In the genomic region with DNA sequence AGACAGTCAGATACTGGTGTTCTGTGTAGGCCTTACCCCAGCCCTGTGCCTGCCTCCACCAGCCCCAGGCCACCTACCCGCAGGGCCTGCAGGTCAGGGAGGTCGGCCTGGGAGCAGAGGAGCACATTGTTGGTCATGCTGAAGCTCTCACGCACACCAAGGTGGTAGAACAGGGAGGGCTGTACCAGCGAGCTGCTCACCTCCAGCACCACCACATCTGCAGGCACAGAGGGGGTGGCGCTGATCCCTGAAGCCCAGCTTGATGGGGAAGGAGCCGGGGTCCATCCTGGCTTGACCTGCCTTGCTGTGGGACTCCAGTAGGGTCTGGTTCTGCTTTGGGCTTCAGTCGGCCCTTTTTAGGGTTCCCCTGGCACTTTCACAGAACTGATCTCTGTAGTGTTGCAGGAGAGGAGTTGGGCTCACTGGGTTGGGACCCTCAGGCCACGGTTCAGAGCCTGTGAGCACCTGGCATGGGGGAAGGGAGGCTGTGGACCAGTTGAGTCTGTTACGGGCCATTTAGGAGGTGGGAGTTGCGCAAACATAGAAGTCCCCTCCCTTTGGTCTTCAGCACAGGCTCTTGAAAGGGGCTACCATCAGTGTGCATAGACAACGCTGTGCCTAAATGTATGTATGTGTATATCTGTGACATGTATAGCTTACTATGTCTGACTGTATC, we compare ENCODE assay signal across 8 cellular contexts. TPM values are rescaled to one million over a fixed set of nuclear protein-coding genes. Genes with fewer than 3 reads are reported as not detected.
DNase-seq lines count a peak whose midpoint lies in the region; TF ChIP-seq lines count a peak whose summit lies in the region.

No MANE protein-coding gene starts in this region.

- WGBS in liver = 82% methylated on average over 11 of the region's 11 CpGs

- H3K9me3 ChIP-seq in liver (ENCODE audit: control insufficient read depth in 4 of 4, low read length in 3 of 4) = no peaks in the 10 kb centered on the region
- no peaks in the 10 kb centered on the region for H3K9me3 ChIP-seq in tibial artery

- H3K4me1 ChIP-seq in liver (ENCODE audit: control insufficient read depth in 4 of 4, insufficient read depth in 4 of 4, low read length in 3 of 4) (peaks cover 4 to 34% (median 14%) of the 10 kb centered on the region in 4 donors), tibial artery (peaks cover 0 to 46% (median 29%) of the 10 kb centered on the region in 4 donors)

- CTCF ChIA-PET in activated naive CD4-positive, alpha-beta T cell treated with anti-CD3 and anti-CD28 coated beads for 36 hours (lab: Charles Lee) = interaction anchor here (0.9 to 2.2 kb wide), 4 partner anchors 8 to 32 kb away, joined by 3 to 14 read pairs (median 4); no protein-coding TSS in a partner anchor

- H3K36me3 ChIP-seq in liver (ENCODE audit: control insufficient read depth in 4 of 4, insufficient read depth in 3 of 4, low read depth in 1 of 4, low read length in 3 of 4) (no peaks in the 10 kb centered on the region), tibial artery (peaks cover 38 to 51% (median 44%) of the 10 kb centered on the region in 3 donors)

- TF ChIP-seq CTCF in liver (IDR thresholded peaks at IDR 0.05; ENCODE audit: low read depth, low read length, missing input control) = no peak
- TF ChIP-seq CTCF in tibial artery (IDR thresholded peaks at IDR 0.05) = no peak

- peak overlapping the region; percentile 83 for H3K4me3 Mint-ChIP-seq in activated naive CD4-positive, alpha-beta T cell treated with anti-CD3 and anti-CD28 coated beads for 36 hours

- intact Hi-C loops in activated naive CD4-positive, alpha-beta T cell treated with anti-CD3 and anti-CD28 coated beads for 36 hours (cut with micrococcal nuclease) = no loop called here
- intact Hi-C loops in tibial artery (cut with DNase I; ENCODE audit: low total_unique reads) = no loop called here

- no peak overlapping the region for H3K27ac Mint-ChIP-seq in activated naive CD4-positive, alpha-beta T cell treated with anti-CD3 and anti-CD28 coated beads for 36 hours

- H3K4me1 Mint-ChIP-seq in activated naive CD4-positive, alpha-beta T cell treated with anti-CD3 and anti-CD28 coated beads for 36 hours (ENCODE audit: low read depth) = peaks cover 27% of the 10 kb centered on the region

- H3K9ac ChIP-seq in liver (ENCODE audit: low read depth in 1 of 2, low read length in 2 of 2) = no peak overlapping the region

- no peak for TF ChIP-seq RAD21 in liver (IDR thresholded peaks at IDR 0.05)

- no peak overlapping the region for H3K4me3 ChIP-seq in liver (ENCODE audit: low read depth in 1 of 3, low read length in 3 of 3)
- peak overlapping the region; percentile 71 to 91 for H3K4me3 ChIP-seq in tibial artery

- peak overlapping the region; percentile 64 for H3K27ac ChIP-seq in angular gyrus (ENCODE audit: low read depth, low read length)
- H3K27ac ChIP-seq in liver (ENCODE audit: low read depth in 1 of 2, low read length in 2 of 2) = no peak overlapping the region
- H3K27ac ChIP-seq in tibial artery = peak overlapping the region; percentile 95 to 99

- H3K27me3 Mint-ChIP-seq in activated naive CD4-positive, alpha-beta T cell treated with anti-CD3 and anti-CD28 coated beads for 36 hours (ENCODE audit: low read depth) = no peaks in the 10 kb centered on the region

- H3K27me3 ChIP-seq in liver (ENCODE audit: control insufficient read depth in 4 of 4, insufficient read depth in 4 of 4, low read length in 3 of 4) = no peaks in the 10 kb centered on the region
- H3K27me3 ChIP-seq in tibial artery = no peaks in the 10 kb centered on the region

- no peaks in the 10 kb centered on the region for H3K36me3 Mint-ChIP-seq in activated naive CD4-positive, alpha-beta T cell treated with anti-CD3 and anti-CD28 coated beads for 36 hours (ENCODE audit: low read depth)

- no peak for DNase-seq in activated naive CD4-positive, alpha-beta T cell treated with anti-CD3 and anti-CD28 coated beads for 36 hours
- DNase-seq in activated naive CD4-positive, alpha-beta T cell treated with anti-CD3 and anti-CD28 coated beads, Interleukin-2, amount 50 U/mL, for 16 hours = no peak
- DNase-seq in tibial artery = no peak
- DNase-seq in T-helper 9 cell = no peak
- no peak for DNase-seq in nucleus accumbens (lab: John Stamatoyannopoulos, UW)
- no peak for DNase-seq in stimulated activated CD4-positive, alpha-beta T cell treated with anti-CD3 and anti-CD28 coated beads, Interleukin-1b, Interleukin-23, amount 100 ng/mL, for 48 hours

- no peaks in the 10 kb centered on the region for H3K9me3 Mint-ChIP-seq in activated naive CD4-positive, alpha-beta T cell treated with anti-CD3 and anti-CD28 coated beads for 36 hours

TF ChIP-seq in liver, 16 proteins besides CTCF, POLR2A, EP300 and RAD21:
- TF ChIP-seq HNF4G (IDR thresholded peaks at IDR 0.05) (no peak), NR2F2 (IDR thresholded peaks at IDR 0.05) (peak; percentile 23)

RNA-seq across cellular contexts. Expression of gene MAP3K6, which starts 1.9 kb away (rescaled TPM):
- 1 to 10 TPM; 5.2 to 5.3 TPM for total RNA-seq in activated naive CD4-positive, alpha-beta T cell treated with anti-CD3 and anti-CD28 coated beads for 36 hours
- total RNA-seq in liver = 1 to 10 TPM; 1.3 to 8.3 TPM
- polyA plus RNA-seq in liver = 1 to 10 TPM; 3.4 to 4.6 TPM

RNA-seq across cellular contexts. Expression of gene FCN3, which starts 9.8 kb away (rescaled TPM):
- total RNA-seq in activated naive CD4-positive, alpha-beta T cell treated with anti-CD3 and anti-CD28 coated beads for 36 hours = not detected
- total RNA-seq in liver = 100 to 1,000 TPM in 1 of 2 donors, 10 to 100 TPM in 1; 87.3 to 146 TPM
- polyA plus RNA-seq in liver = 100 to 1,000 TPM; 127 to 310 TPM

RNA-seq across cellular contexts. Expression of gene CD164L2, which starts 18.3 kb away (rescaled TPM):
- total RNA-seq in activated naive CD4-positive, alpha-beta T cell treated with anti-CD3 and anti-CD28 coated beads for 36 hours = not detected
- not detected for total RNA-seq in liver
- not detected for polyA plus RNA-seq in liver

RNA-seq across cellular contexts. Expression of gene SYTL1, which starts 23.0 kb away (rescaled TPM):
- total RNA-seq in activated naive CD4-positive, alpha-beta T cell treated with anti-CD3 and anti-CD28 coated beads for 36 hours = 10 to 100 TPM; 28.5 to 29.2 TPM
- 1 to 10 TPM; 1.9 to 3.9 TPM for total RNA-seq in liver
- polyA plus RNA-seq in liver = under 1 TPM; 0.73 to 0.93 TPM

RNA-seq across cellular contexts. Expression of gene GPR3, which starts 27.6 kb away (rescaled TPM):
- total RNA-seq in activated naive CD4-positive, alpha-beta T cell treated with anti-CD3 and anti-CD28 coated beads for 36 hours = under 1 TPM; 0.64 to 0.74 TPM
- total RNA-seq in liver = under 1 TPM in 1 of 2 donors, not detected in 1; under 0.01 TPM
- under 1 TPM in 1 of 2 donors, not detected in 1; 0.30 TPM for polyA plus RNA-seq in liver

Comparison
In these comparisons a context has a peak if more than half of its experiments do, and no peak if none do; other contexts are left out.
1. H3K27ac ChIP-seq: peak in angular gyrus (single experiment) and tibial artery (2 of 2); none in liver (0 of 2).
2. H3K4me3 ChIP-seq: peak in tibial artery (2 of 2); none in liver (0 of 3).
3. RNA of gene FCN3, which starts 9.8 kb away (total RNA-seq): 87.3 to 146 TPM in liver; not detected in activated naive CD4-positive, alpha-beta T cell treated with anti-CD3 and anti-CD28 coated beads for 36 hours; every median in the first group is over 10 times any median in the second.